ENCODE assay signal across 17 cellular contexts in genomic region chr2:51368250-51368649, GRCh38.
DNase-seq lines count a peak whose midpoint lies in the region; ATAC-seq and TF ChIP-seq lines count a peak whose summit lies in the region.
"Had no signal": no experiment of that assay in that cellular context is flagged by ENCODE, and none has a peak within 500 bp of the region (broad histone marks: within the 10 kb centered on the region; RNA-seq: fewer than 3 reads in every experiment).

No MANE protein-coding gene starts in this region.

- H3K27me3 ChIP-seq in body of pancreas: no peaks in the 10 kb centered on the region
- H3K27me3 ChIP-seq in right atrium auricular region: no peaks in the 10 kb centered on the region
- no peaks in the 10 kb centered on the region for H3K27me3 ChIP-seq in psoas muscle (ENCODE audit: insufficient read depth in 3 of 3, low read length in 2 of 3)
- H3K27me3 ChIP-seq: BLaER1 had no signal

- H3K4me3 ChIP-seq in body of pancreas: no peak overlapping the region
- no peak overlapping the region for H3K4me3 ChIP-seq in right atrium auricular region
- no peak overlapping the region for H3K4me3 ChIP-seq in psoas muscle
- H3K4me3 ChIP-seq: BLaER1, GM23338 had no signal

- peaks cover 7% of the 10 kb centered on the region for H3K4me1 ChIP-seq in body of pancreas
- H3K4me1 ChIP-seq in right atrium auricular region: no peaks in the 10 kb centered on the region
- no peaks in the 10 kb centered on the region for H3K4me1 ChIP-seq in psoas muscle
- H3K4me1 ChIP-seq: BLaER1 had no signal

- TF ChIP-seq POLR2A in body of pancreas (IDR thresholded peaks at IDR 0.05): no peak

- no peaks in the 10 kb centered on the region for H3K9me3 ChIP-seq in body of pancreas
- no peaks in the 10 kb centered on the region for H3K9me3 ChIP-seq in right atrium auricular region
- no peaks in the 10 kb centered on the region for H3K9me3 ChIP-seq in psoas muscle
- H3K9me3 ChIP-seq: BLaER1 had no signal

- H3K36me3 ChIP-seq in body of pancreas (replicated peaks in 1 of 2; ENCODE audit: insufficient read depth in 1 of 2, low read depth in 2 of 2) (no peaks in the 10 kb centered on the region), right atrium auricular region (no peaks in the 10 kb centered on the region), psoas muscle (ENCODE audit: insufficient read depth in 1 of 2, low read depth in 1 of 2) (no peaks in the 10 kb centered on the region)
- H3K36me3 ChIP-seq: BLaER1 had no signal

- DNase-seq in NCI-H2171 treated with DMSO at 0.1 percent for 48 hours (lab: John Stamatoyannopoulos, UW) (peak; percentile 41), NCI-H2171 (lab: John Stamatoyannopoulos, UW) (no peak), NCI-H524 (lab: John Stamatoyannopoulos, UW) (peak; percentile 41 to 84), body of pancreas (no peak), right atrium auricular region (ENCODE audit: low spot score) (no peak), psoas muscle (no peak), NCI-H187 treated with DMSO at 0.1 percent for 48 hours (lab: John Stamatoyannopoulos, UW) (no peak)
- DNase-seq: 8988T; Calu3; CD8-positive, alpha-beta T cell; DMS 273 treated with DMSO at 0.1 percent for 48 hours; DMS79; GDM1; HCEC 1CT had no signal

- WGBS in body of pancreas, 2 donors: 33 to 36% methylated on average over 4 of the region's 4 CpGs
- 81 to 89% (median 85%) methylated on average over 4 of the region's 4 CpGs for WGBS in psoas muscle, 3 donors

- H3K27ac ChIP-seq in body of pancreas (peak overlapping the region in 2 of 4 donors; percentile 5 to 11), right atrium auricular region (no peak overlapping the region), psoas muscle (no peak overlapping the region)
- H3K27ac ChIP-seq: BLaER1, HL-60 had no signal

- TF ChIP-seq CTCF in body of pancreas (IDR thresholded peaks at IDR 0.05) (no peak), right atrium auricular region (IDR thresholded peaks at IDR 0.05) (no peak), psoas muscle (IDR thresholded peaks at IDR 0.05) (no peak)

- ATAC-seq in body of pancreas: peak; percentile 81
- no peak for ATAC-seq in psoas muscle
- ATAC-seq: CD8-positive, alpha-beta T cell; GM23338 had no signal

- intact Hi-C loops in body of pancreas (cut with DNase I): no loop called here
- intact Hi-C loops in psoas muscle (cut with DNase I): no loop called here

Comparison
In these comparisons a context has a peak if more than half of its experiments do, and no peak if none do; other contexts are left out.
1. DNase-seq: peak in NCI-H2171 treated with DMSO at 0.1 percent for 48 hours (single experiment) and NCI-H524 (2 of 2); none in NCI-H2171 (single experiment), body of pancreas (0 of 4), right atrium auricular region (single experiment), psoas muscle (0 of 2) and NCI-H187 treated with DMSO at 0.1 percent for 48 hours (single experiment).